9 cellular contexts compared by ENCODE assay signal in the genomic region with DNA sequence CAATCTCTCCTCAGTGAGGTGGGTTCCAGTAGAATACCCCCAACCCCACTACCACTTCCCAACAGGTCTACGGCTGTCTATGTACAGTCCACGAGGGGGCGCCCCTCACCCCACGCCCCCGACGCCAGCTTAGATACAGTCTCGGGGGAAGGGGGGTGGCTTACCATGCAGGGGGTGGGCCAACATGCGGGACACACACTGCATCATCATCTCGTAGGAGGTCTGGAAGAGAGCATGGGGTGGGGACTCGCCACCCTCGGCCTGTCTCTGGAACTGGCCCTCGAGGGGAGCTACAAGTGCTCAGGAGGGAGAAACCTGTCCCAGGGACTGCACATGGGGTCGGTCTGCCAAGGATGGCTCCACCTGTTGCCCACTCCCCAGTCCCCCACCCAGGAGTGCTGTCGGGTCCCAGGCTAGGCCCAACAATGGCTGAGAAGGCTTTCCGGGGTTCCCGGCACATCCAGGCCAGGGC. TPM values are rescaled to one million over a fixed set of nuclear protein-coding genes. Genes with fewer than 3 reads are reported as not detected.
A peak's percentile ranks its signal among the peaks of the same experiment; 100 is the strongest.
DNase-seq lines count a peak whose midpoint lies in the region; ATAC-seq and TF ChIP-seq lines count a peak whose summit lies in the region.
"Had no signal": no experiment of that assay in that cellular context is flagged by ENCODE, and none has a peak within 500 bp of the region (broad histone marks: within the 10 kb centered on the region; RNA-seq: fewer than 3 reads in every experiment).

No MANE protein-coding gene starts in this region.

- DNase-seq in DMS53 (lab: John Stamatoyannopoulos, UW), result peak; percentile 7
- no peak for DNase-seq in DMS53 treated with DMSO at 0.1 percent for 48 hours (lab: John Stamatoyannopoulos, UW; ENCODE audit: unreplicated experiment)
- no peak for DNase-seq in RWPE2 (ENCODE audit: low spot score)
- DNase-seq in fibroblast of the aortic adventitia (ENCODE audit: low read depth), result no peak
- DNase-seq in stimulated activated naive B cell treated with anti-CD40 and anti-IgM and Interleukin-4, amounts not matched to agents 10 μg/mL and 1 μg/mL and 100 μg/mL, for 72 hours, result no peak
- DNase-seq in stimulated activated CD4-positive, alpha-beta T cell treated with anti-CD3 and anti-CD28 coated beads, Interleukin-2, amount 100 ng/mL, for 48 hours, result no peak
- DNase-seq in DMS79 (lab: John Stamatoyannopoulos, UW), result no peak

- no peaks in the 10 kb centered on the region for H3K27me3 ChIP-seq in RWPE2 (ENCODE audit: insufficient read depth, poor library complexity, severe bottlenecking)

- H3K36me3 ChIP-seq in RWPE2 (ENCODE audit: low read depth), result peaks cover 85% of the 10 kb centered on the region

- TF ChIP-seq CTCF in RWPE2 (IDR thresholded peaks at IDR 0.05; ENCODE audit: poor library complexity, severe bottlenecking) (peak; percentile 30), fibroblast of the aortic adventitia (IDR thresholded peaks at IDR 0.05; ENCODE audit: insufficient read depth, low read length) (peak; percentile 53)

- no peak overlapping the region for H3K27ac Mint-ChIP-seq in stimulated activated naive B cell treated with anti-CD40 and anti-IgM and Interleukin-4, amounts not matched to agents 10 μg/mL and 1 μg/mL and 100 μg/mL, for 72 hours
- H3K27ac Mint-ChIP-seq: activated naive CD4-positive, alpha-beta T cell treated with anti-CD3 and anti-CD28 coated beads, Interleukin-2, amount 50 U/mL, for 24 hours had no signal

- H3K9me3 ChIP-seq in RWPE2 (ENCODE audit: severe bottlenecking), result no peaks in the 10 kb centered on the region

- H3K9me3 Mint-ChIP-seq in stimulated activated naive B cell treated with anti-CD40 and anti-IgM and Interleukin-4, amounts not matched to agents 10 μg/mL and 1 μg/mL and 100 μg/mL, for 72 hours, result no peaks in the 10 kb centered on the region
- H3K9me3 Mint-ChIP-seq: activated naive CD4-positive, alpha-beta T cell treated with anti-CD3 and anti-CD28 coated beads, Interleukin-2, amount 50 U/mL, for 24 hours had no signal

- H3K36me3 Mint-ChIP-seq in stimulated activated naive B cell treated with anti-CD40 and anti-IgM and Interleukin-4, amounts not matched to agents 10 μg/mL and 1 μg/mL and 100 μg/mL, for 72 hours, result peaks cover 41 to 68% of the 10 kb centered on the region in 2 donors

- H3K27me3 Mint-ChIP-seq in stimulated activated naive B cell treated with anti-CD40 and anti-IgM and Interleukin-4, amounts not matched to agents 10 μg/mL and 1 μg/mL and 100 μg/mL, for 72 hours, result no peaks in the 10 kb centered on the region
- H3K27me3 Mint-ChIP-seq: activated naive CD4-positive, alpha-beta T cell treated with anti-CD3 and anti-CD28 coated beads, Interleukin-2, amount 50 U/mL, for 24 hours had no signal

- no peak overlapping the region for H3K27ac ChIP-seq in RWPE2 (ENCODE audit: poor library complexity, severe bottlenecking)

- ATAC-seq in RWPE2 (ENCODE audit: low read depth) (no peak), HG03469 (IDR thresholded peaks at IDR 0.05; ENCODE audit: unreplicated experiment) (no peak)
- peak; percentile 51 to 54 for ATAC-seq in stimulated activated naive B cell treated with anti-CD40 and anti-IgM and Interleukin-4, amounts not matched to agents 10 μg/mL and 1 μg/mL and 100 μg/mL, for 72 hours (replicated peaks)

- H3K4me3 ChIP-seq in RWPE2 (ENCODE audit: severe bottlenecking), result no peak overlapping the region
- H3K4me3 ChIP-seq in fibroblast of the aortic adventitia (ENCODE audit: low read depth, low read length), result no peak overlapping the region

- H3K4me1 ChIP-seq in RWPE2 (ENCODE audit: insufficient read depth, poor library complexity, severe bottlenecking), result no peaks in the 10 kb centered on the region

- peaks cover 31 to 33% of the 10 kb centered on the region in 2 donors for H3K4me1 Mint-ChIP-seq in stimulated activated naive B cell treated with anti-CD40 and anti-IgM and Interleukin-4, amounts not matched to agents 10 μg/mL and 1 μg/mL and 100 μg/mL, for 72 hours

- H3K4me3 Mint-ChIP-seq in stimulated activated naive B cell treated with anti-CD40 and anti-IgM and Interleukin-4, amounts not matched to agents 10 μg/mL and 1 μg/mL and 100 μg/mL, for 72 hours, result no peak overlapping the region
- H3K4me3 Mint-ChIP-seq: activated naive CD4-positive, alpha-beta T cell treated with anti-CD3 and anti-CD28 coated beads, Interleukin-2, amount 50 U/mL, for 24 hours had no signal

RNA-seq across cellular contexts. Expression of gene MTCH1, which starts 8.5 kb away (rescaled TPM):
- total RNA-seq in fibroblast of the aortic adventitia (ENCODE audit: low replicate concordance), result 160 and 201 TPM in 2 replicates

RNA-seq across cellular contexts. Expression of gene PI16, which starts 23.0 kb away (rescaled TPM):
- 1.5 and 6.3 TPM in 2 replicates for total RNA-seq in fibroblast of the aortic adventitia (ENCODE audit: low replicate concordance)

RNA-seq across cellular contexts. Expression of gene FGD2, which starts 27.9 kb away (rescaled TPM):
- not detected in 2 replicates for total RNA-seq in fibroblast of the aortic adventitia (ENCODE audit: low replicate concordance)

Comparison
In these comparisons a context has a peak if more than half of its experiments do, and no peak if none do; other contexts are left out.
1. ATAC-seq: peak in stimulated activated naive B cell treated with anti-CD40 and anti-IgM and Interleukin-4, amounts not matched to agents 10 μg/mL and 1 μg/mL and 100 μg/mL, for 72 hours (2 of 2); none in RWPE2 (single experiment) and HG03469 (single experiment).